17 cellular contexts compared by ENCODE assay signal in genomic region chr5:58060971-58061370, GRCh38.
DNase-seq lines count a peak whose midpoint lies in the region; ATAC-seq, FAIRE-seq and TF ChIP-seq lines count a peak whose summit lies in the region.
"Had no signal": no experiment of that assay in that cellular context is flagged by ENCODE, and none has a peak within 500 bp of the region (broad histone marks: within the 10 kb centered on the region; RNA-seq: fewer than 3 reads in every experiment).

No MANE protein-coding gene starts in this region.

- POLR2A ChIA-PET in HepG2 (lab: Yijun Ruan, JAX) = no interaction called here

- CTCF ChIA-PET in HepG2 (lab: Yijun Ruan, JAX; ENCODE audit: low intra/inter-chr PET ratio, low total read pairs) = no interaction called here

- no TSS peak for BruUV-seq in HepG2 (replicated peaks; lab: Mats Ljungman, UMichigan)

- ATAC-seq in right lobe of liver = peak; percentile 19 to 47 (median 23)
- ATAC-seq in HepG2 = no peak
- ATAC-seq in GM19395 (IDR thresholded peaks at IDR 0.05; ENCODE audit: unreplicated experiment) = no peak
- ATAC-seq: A549; stimulated activated naive B cell treated with anti-CD40 and anti-IgM and Interleukin-4, amounts not matched to agents 10 μg/mL and 1 μg/mL and 100 μg/mL, for 72 hours had no signal

- H4K91ac ChIP-seq in mesenchymal stem cell (ENCODE audit: low read length) = no peak overlapping the region

- in situ Hi-C loops in HepG2 (cut with HindIII; ENCODE audit: extremely low pct_ligation_motif_present, low pct_unique_long_range_greater_than_20kb) = no loop called here

- no peak overlapping the region for H3K4ac ChIP-seq in mesenchymal stem cell (ENCODE audit: low read depth in 1 of 2, low read length in 2 of 2)

- no peak overlapping the region for H2AK5ac ChIP-seq in mesenchymal stem cell (ENCODE audit: low read length, severe bottlenecking)

- WGBS in right lobe of liver (ENCODE audit: insufficient coverage, low coverage, low lambda C conversion rate, missing lambda C conversion rate) = 51% methylated on average over 3 of the region's 3 CpGs
- 0% methylated on average over 3 of the region's 3 CpGs for WGBS in HepG2 (ENCODE audit: low lambda C conversion rate)
- 19% methylated on average over 2 of the region's 3 CpGs for WGBS in mesenchymal stem cell

- no peak for TF ChIP-seq EP300 in HepG2 (IDR thresholded peaks at IDR 0.05; ENCODE audit: low read depth in 2 of 2, low read length in 2 of 2)
- no peak for TF ChIP-seq EP300 in HepG2 (CRISPR knock-in tag; IDR thresholded peaks at IDR 0.05; ENCODE audit: borderline replicate concordance)

- no peak overlapping the region for H2AFZ ChIP-seq in HepG2 (ENCODE audit: low read length)
- H2AFZ ChIP-seq in mesenchymal stem cell (ENCODE audit: low read depth, low read length) = no peak overlapping the region

- no peaks in the 10 kb centered on the region for H3K27me3 Mint-ChIP-seq in activated T-helper 2 cell treated with anti-CD3 and anti-CD28 coated beads, Interferon-gamma antibody, Interleukin-2, Interleukin-4, amounts not matched to agents 10 μg/mL and 5 μg/mL and 100 μg/mL, durations not matched to agents 14 hours and 24 hours and 36 hours (ENCODE audit: low read depth)
- H3K27me3 Mint-ChIP-seq: brain; naive B cell; stimulated activated naive B cell treated with anti-CD40 and anti-IgM and Interleukin-4, amounts not matched to agents 10 μg/mL and 1 μg/mL and 100 μg/mL, for 72 hours had no signal

- intact Hi-C loops in right lobe of liver (cut with DNase I) (no loop called here), HepG2 (cut with micrococcal nuclease; ENCODE audit: unreplicated experiment) (no loop called here), posterior cingulate gyrus (cut with DNase I) (no loop called here)
- intact Hi-C loops in activated T-helper 2 cell treated with anti-CD3 and anti-CD28 coated beads, Interferon-gamma antibody, Interleukin-2, Interleukin-4, amounts not matched to agents 10 μg/mL and 5 μg/mL and 100 μg/mL, durations not matched to agents 14 hours and 24 hours and 36 hours (cut with micrococcal nuclease) = no loop called here

- H3K4me3 Mint-ChIP-seq in activated T-helper 2 cell treated with anti-CD3 and anti-CD28 coated beads, Interferon-gamma antibody, Interleukin-2, Interleukin-4, amounts not matched to agents 10 μg/mL and 5 μg/mL and 100 μg/mL, durations not matched to agents 14 hours and 24 hours and 36 hours (ENCODE audit: low read depth) = no peak overlapping the region
- H3K4me3 Mint-ChIP-seq: brain; naive B cell; stimulated activated naive B cell treated with anti-CD40 and anti-IgM and Interleukin-4, amounts not matched to agents 10 μg/mL and 1 μg/mL and 100 μg/mL, for 72 hours had no signal

- TF ChIP-seq CTCF in right lobe of liver (IDR thresholded peaks at IDR 0.05) (no peak), HepG2 (CRISPR knock-in tag; IDR thresholded peaks at IDR 0.05) (no peak), choroid plexus epithelial cell (conservative IDR thresholded peaks at IDR 0.05; ENCODE audit: low read depth, low read length) (no peak)

- FAIRE-seq in HepG2 (lab: Jason Lieb, UNC) = no peak
- FAIRE-seq: A549 had no signal

- H3K9me3 ChIP-seq in right lobe of liver (peaks cover 0 to 6% (median 0%) of the 10 kb centered on the region in 4 donors), HepG2 (ENCODE audit: low read length) (peaks cover 4% of the 10 kb centered on the region; the same call in 1 of the 2 replicates), mesenchymal stem cell (ENCODE audit: control insufficient read depth, low read length) (peaks cover 5% of the 10 kb centered on the region)

- no peaks in the 10 kb centered on the region for H3K4me1 ChIP-seq in right lobe of liver
- H3K4me1 ChIP-seq in HepG2 (ENCODE audit: insufficient read depth, low read length) = no peaks in the 10 kb centered on the region
- no peaks in the 10 kb centered on the region for H3K4me1 ChIP-seq in mesenchymal stem cell (ENCODE audit: control insufficient read depth, insufficient read depth, low read depth, low read length)
- H3K4me1 ChIP-seq: A549 had no signal

- H3K4me1 Mint-ChIP-seq in activated T-helper 2 cell treated with anti-CD3 and anti-CD28 coated beads, Interferon-gamma antibody, Interleukin-2, Interleukin-4, amounts not matched to agents 10 μg/mL and 5 μg/mL and 100 μg/mL, durations not matched to agents 14 hours and 24 hours and 36 hours (ENCODE audit: low read depth) = no peaks in the 10 kb centered on the region
- H3K4me1 Mint-ChIP-seq: naive B cell; stimulated activated naive B cell treated with anti-CD40 and anti-IgM and Interleukin-4, amounts not matched to agents 10 μg/mL and 1 μg/mL and 100 μg/mL, for 72 hours had no signal

- H2BK120ac ChIP-seq in mesenchymal stem cell (ENCODE audit: low read depth, low read length) = no peak overlapping the region

- H3K18ac ChIP-seq in mesenchymal stem cell (ENCODE audit: low read depth in 1 of 2, low read length in 2 of 2) = no peak overlapping the region

- no peak overlapping the region for H3K23ac ChIP-seq in mesenchymal stem cell (ENCODE audit: low read length in 2 of 2)

- no peaks in the 10 kb centered on the region for H4K20me1 ChIP-seq in HepG2 (ENCODE audit: insufficient read depth, low read length)

- H3K36me3 Mint-ChIP-seq in activated T-helper 2 cell treated with anti-CD3 and anti-CD28 coated beads, Interferon-gamma antibody, Interleukin-2, Interleukin-4, amounts not matched to agents 10 μg/mL and 5 μg/mL and 100 μg/mL, durations not matched to agents 14 hours and 24 hours and 36 hours (ENCODE audit: low read depth) = no peaks in the 10 kb centered on the region
- H3K36me3 Mint-ChIP-seq: naive B cell; stimulated activated naive B cell treated with anti-CD40 and anti-IgM and Interleukin-4, amounts not matched to agents 10 μg/mL and 1 μg/mL and 100 μg/mL, for 72 hours had no signal

- no peaks in the 10 kb centered on the region for H3K79me1 ChIP-seq in mesenchymal stem cell (replicated peaks; ENCODE audit: low read length, poor library complexity, severe bottlenecking)

- H2BK15ac ChIP-seq in mesenchymal stem cell (ENCODE audit: low read depth, poor library complexity, severe bottlenecking) = no peak overlapping the region

- no peak overlapping the region for H2BK5ac ChIP-seq in mesenchymal stem cell (ENCODE audit: low read depth, low read length, poor library complexity, severe bottlenecking)

- H3K14ac ChIP-seq in mesenchymal stem cell (ENCODE audit: low read length in 2 of 2) = no peak overlapping the region

- H3K27me3 ChIP-seq in right lobe of liver = no peaks in the 10 kb centered on the region
- H3K27me3 ChIP-seq in HepG2 (ENCODE audit: control insufficient read depth in 1 of 2, insufficient read depth in 2 of 2, low read length in 2 of 2) = no peaks in the 10 kb centered on the region
- no peaks in the 10 kb centered on the region for H3K27me3 ChIP-seq in mesenchymal stem cell (ENCODE audit: control insufficient read depth in 1 of 2, insufficient read depth in 1 of 2, low read length in 2 of 2)

- no peaks in the 10 kb centered on the region for H3K9me3 Mint-ChIP-seq in activated T-helper 2 cell treated with anti-CD3 and anti-CD28 coated beads, Interferon-gamma antibody, Interleukin-2, Interleukin-4, amounts not matched to agents 10 μg/mL and 5 μg/mL and 100 μg/mL, durations not matched to agents 14 hours and 24 hours and 36 hours

- H3K4me3 ChIP-seq in right lobe of liver (no peak overlapping the region), HepG2 (replicated peaks in 1 of 3; ENCODE audit: insufficient read depth in 1 of 3, low read depth in 2 of 3, low read length in 3 of 3) (no peak overlapping the region), choroid plexus epithelial cell (ENCODE audit: low read depth, low read length) (no peak overlapping the region), mesenchymal stem cell (ENCODE audit: insufficient read depth in 1 of 2, low read depth in 1 of 2, low read length in 2 of 2) (peak overlapping the region in 1 of 2 experiments; percentile 2)
- H3K4me3 ChIP-seq: A549 had no signal

- H3K4me2 ChIP-seq in HepG2 (ENCODE audit: low read depth, low read length) = no peak overlapping the region
- no peak overlapping the region for H3K4me2 ChIP-seq in mesenchymal stem cell (ENCODE audit: low read length, poor library complexity, severe bottlenecking)
- H3K4me2 ChIP-seq: A549 had no signal

- H3K36me3 ChIP-seq in right lobe of liver (no peaks in the 10 kb centered on the region), HepG2 (replicated peaks in 1 of 2; ENCODE audit: control insufficient read depth in 1 of 2, insufficient read depth in 2 of 2, low read length in 2 of 2) (no peaks in the 10 kb centered on the region), mesenchymal stem cell (ENCODE audit: control insufficient read depth in 1 of 2, insufficient read depth in 2 of 2, low read depth in 1 of 2, low read length in 2 of 2) (no peaks in the 10 kb centered on the region)

- H4K8ac ChIP-seq in mesenchymal stem cell (ENCODE audit: low read length) = no peak overlapping the region

- H3K27ac Mint-ChIP-seq in activated T-helper 2 cell treated with anti-CD3 and anti-CD28 coated beads, Interferon-gamma antibody, Interleukin-2, Interleukin-4, amounts not matched to agents 10 μg/mL and 5 μg/mL and 100 μg/mL, durations not matched to agents 14 hours and 24 hours and 36 hours = no peak overlapping the region
- H3K27ac Mint-ChIP-seq: naive B cell; stimulated activated naive B cell treated with anti-CD40 and anti-IgM and Interleukin-4, amounts not matched to agents 10 μg/mL and 1 μg/mL and 100 μg/mL, for 72 hours had no signal

- DNase-seq in right lobe of liver = no peak
- DNase-seq in HepG2 (ENCODE audit: low spot score) = no peak
- DNase-seq in choroid plexus epithelial cell (ENCODE audit: low read depth) = peak; percentile 44
- peak; percentile 56 for DNase-seq in mesenchymal stem cell
- DNase-seq in posterior cingulate gyrus = no peak
- no peak for DNase-seq in SW480 (ENCODE audit: low spot score)
- no peak for DNase-seq in activated T-helper 2 cell treated with anti-CD3 and anti-CD28 coated beads, Interferon-gamma antibody, Interleukin-2, Interleukin-4, amounts not matched to agents 10 μg/mL and 5 μg/mL and 100 μg/mL, durations not matched to agents 14 hours and 24 hours and 36 hours (ENCODE audit: low spot score)
- DNase-seq: activated CD8-positive, alpha-beta memory T cell treated with anti-CD3 and anti-CD28 coated beads for 24 hours; activated effector memory CD4-positive, alpha-beta T cell treated with Interleukin-2 at 50 U/mL for 16 hours; GOT3; islet precursor cell; naive B cell; NCI-H1092 treated with DMSO at 0.1 percent for 48 hours; stimulated activated naive B cell treated with anti-CD40 and anti-IgM and Interleukin-4, amounts not matched to agents 10 μg/mL and 1 μg/mL and 100 μg/mL, for 72 hours had no signal

- no peak overlapping the region for H2BK12ac ChIP-seq in mesenchymal stem cell (ENCODE audit: low read length in 2 of 2)

- TF ChIP-seq RAD21 in HepG2 (CRISPR knock-in tag; IDR thresholded peaks at IDR 0.05) = no peak

- no peak overlapping the region for H3K9ac ChIP-seq in HepG2 (ENCODE audit: insufficient read depth, low read depth, low read length)
- H3K9ac ChIP-seq in mesenchymal stem cell (ENCODE audit: low read length) = no peak overlapping the region

- H3K79me2 ChIP-seq in HepG2 (ENCODE audit: insufficient read depth, low read length) = no peaks in the 10 kb centered on the region

- H3K27ac ChIP-seq in right lobe of liver (no peak overlapping the region), HepG2 (ENCODE audit: extremely low read length, insufficient read depth, low read length) (no peak overlapping the region), mesenchymal stem cell (ENCODE audit: low read length, poor library complexity, severe bottlenecking) (no peak overlapping the region)

- TF ChIP-seq POLR2A in right lobe of liver (IDR thresholded peaks at IDR 0.05) = no peak
- no peak for TF ChIP-seq POLR2A in HepG2 (IDR thresholded peaks at IDR 0.05; ENCODE audit: insufficient read depth in 1 of 2, low read depth in 2 of 2, low read length in 2 of 2)

Comparison
In these comparisons a context has a peak if more than half of its experiments do, and no peak if none do; other contexts are left out.
1. ATAC-seq: peak in right lobe of liver (4 of 4); none in HepG2 (single experiment) and GM19395 (single experiment).
2. DNase-seq: peak in choroid plexus epithelial cell (single experiment) and mesenchymal stem cell (single experiment); none in right lobe of liver (0 of 3), HepG2 (single experiment), posterior cingulate gyrus (0 of 10), SW480 (single experiment) and activated T-helper 2 cell treated with anti-CD3 and anti-CD28 coated beads, Interferon-gamma antibody, Interleukin-2, Interleukin-4, amounts not matched to agents 10 μg/mL and 5 μg/mL and 100 μg/mL, durations not matched to agents 14 hours and 24 hours and 36 hours (single experiment).